In genomic region chr4:2805712-2806391, GRCh38 we compare ENCODE assay signal across 14 cellular contexts. TPM values are rescaled to one million over a fixed set of nuclear protein-coding genes. Genes with fewer than 3 reads are reported as not detected.
DNase-seq lines count a peak whose midpoint lies in the region; ATAC-seq, FAIRE-seq and TF ChIP-seq lines count a peak whose summit lies in the region.
"Had no signal": no experiment of that assay in that cellular context is flagged by ENCODE, and none has a peak within 500 bp of the region (broad histone marks: within the 10 kb centered on the region; RNA-seq: fewer than 3 reads in every experiment).

No MANE protein-coding gene starts in this region.

- TF ChIP-seq POLR2A in GM12891 (IDR thresholded peaks at IDR 0.05; ENCODE audit: low read depth, low read length) (no peak), GM12878 (IDR thresholded peaks at IDR 0.05; ENCODE audit: low read depth, low read length) (no peak), sigmoid colon (IDR thresholded peaks at IDR 0.05) (no peak)

- H3K27me3 ChIP-seq in GM12878 (replicated peaks in 1 of 2; ENCODE audit: control insufficient read depth in 2 of 2, insufficient read depth in 2 of 2, low read length in 1 of 2) (no peaks in the 10 kb centered on the region), right cardiac atrium (ENCODE audit: control insufficient read depth, insufficient read depth) (no peaks in the 10 kb centered on the region), sigmoid colon (no peaks in the 10 kb centered on the region)
- H3K27me3 ChIP-seq: tibial artery had no signal

- H3K4me3 ChIP-seq in GM12878 (no peak overlapping the region; the same call in 1 of the 2 replicates), right cardiac atrium (ENCODE audit: low read length) (no peak overlapping the region), sigmoid colon (no peak overlapping the region)
- H3K4me3 ChIP-seq: tibial artery had no signal

- POLR2A ChIA-PET in GM12878 (lab: Charles Lee): interaction anchor here (1.5 kb wide), 1 partner anchor 9 kb away, joined by 3 read pairs; no protein-coding TSS in a partner anchor

- CTCF ChIA-PET in GM12878 (lab: Yijun Ruan, JAX): interaction anchor here (0.7 kb wide), 1 partner anchor 52 kb away, joined by 3 read pairs; no protein-coding TSS in a partner anchor

- no TSS peak for BruUV-seq in GM12878 (replicated peaks; lab: Mats Ljungman, UMichigan)

- peak overlapping the region; percentile 65 for H3K4me2 ChIP-seq in GM12878 (ENCODE audit: control insufficient read depth, insufficient read depth)

- RAD21 ChIA-PET in GM12878 (lab: Charles Lee; ENCODE audit: unreplicated experiment): no interaction called here

- TF ChIP-seq EP300 in GM12878 (IDR thresholded peaks at IDR 0.05; ENCODE audit: borderline replicate concordance in 1 of 2, control insufficient read depth in 1 of 2, low read depth in 2 of 2, low read length in 2 of 2): no peak
- no peak for TF ChIP-seq EP300 in sigmoid colon (IDR thresholded peaks at IDR 0.05)

- 34% methylated on average over 18 of the region's 21 CpGs for WGBS in GM12878 (ENCODE audit: insufficient coverage, insufficient replicate concordance, low lambda C conversion rate, missing lambda C conversion rate)
- WGBS in right cardiac atrium: 41% methylated on average over 21 of the region's 21 CpGs
- 12 to 44% methylated on average over 21 of the region's 21 CpGs for WGBS in sigmoid colon, 2 donors

- H3K4me1 ChIP-seq in GM12878 (ENCODE audit: control insufficient read depth, insufficient read depth, low read length) (peaks cover 35% of the 10 kb centered on the region), right cardiac atrium (ENCODE audit: control insufficient read depth, insufficient read depth, low read length) (peaks cover 22% of the 10 kb centered on the region), sigmoid colon (peaks cover 0 to 70% (median 50%) of the 10 kb centered on the region in 4 donors)

- H2AFZ ChIP-seq in GM12878 (ENCODE audit: control insufficient read depth, low read depth, low read length): no peak overlapping the region

- H3K79me2 ChIP-seq in GM12878 (ENCODE audit: control insufficient read depth, insufficient read depth, low read length): peaks cover 22% of the 10 kb centered on the region

- TF ChIP-seq CTCF in GM12878 (IDR thresholded peaks at IDR 0.05 in 2 of 3, conservative IDR thresholded peaks at IDR 0.05 in 1 of 3; ENCODE audit: control insufficient read depth in 2 of 3, extremely low read depth in 1 of 3, insufficient read depth in 1 of 3, low read depth in 3 of 3, low read length in 3 of 3): no peak
- no peak for TF ChIP-seq CTCF in sigmoid colon (IDR thresholded peaks at IDR 0.05)

- intact Hi-C loops in GM12878 (cut with micrococcal nuclease; ENCODE audit: unreplicated experiment) (no loop called here), right cardiac atrium (cut with DNase I) (no loop called here), sigmoid colon (cut with DNase I) (no loop called here)

- peak overlapping the region; percentile 30; the same call in 1 of the 2 replicates for H3K9ac ChIP-seq in GM12878 (ENCODE audit: control insufficient read depth, insufficient read depth, low read length)

- in situ Hi-C loops in GM12878 (cut with MboI): no loop called here

- H3K27ac ChIP-seq in GM12878 (ENCODE audit: control insufficient read depth, insufficient read depth) (no peak overlapping the region), right cardiac atrium (ENCODE audit: low read length) (peak overlapping the region; percentile 28), sigmoid colon (peak overlapping the region; percentile 40 to 78 (median 56))

- no peak for TF ChIP-seq RAD21 in GM12878 (IDR thresholded peaks at IDR 0.05; ENCODE audit: insufficient read depth, low read depth, low read length)

- H4K20me1 ChIP-seq in GM12878 (ENCODE audit: control insufficient read depth, insufficient read depth): no peaks in the 10 kb centered on the region

- H3K9me3 ChIP-seq in GM12878 (replicated peaks; ENCODE audit: control insufficient read depth, insufficient read depth, low read length) (no peaks in the 10 kb centered on the region), right cardiac atrium (ENCODE audit: control insufficient read depth, low read length) (no peaks in the 10 kb centered on the region), sigmoid colon (no peaks in the 10 kb centered on the region)
- H3K9me3 ChIP-seq: tibial artery had no signal

- DNase-seq in GM12891 (ENCODE audit: insufficient read length, low spot score) (no peak), GM12878 (ENCODE audit: low read depth, low spot score) (no peak), right cardiac atrium (peak; percentile 82 to 94 (median 90)), sigmoid colon (no peak), T-helper 9 cell (no peak), NCI-H1048 (lab: John Stamatoyannopoulos, UW) (no peak), cerebellar cortex (ENCODE audit: low spot score) (no peak)
- DNase-seq: activated T-cell treated with anti-CD3 and anti-CD28 coated beads, Interleukin-2, amount 50 U/mL, for 4 hours; GDM1; NCI-H1417 treated with DMSO at 0.1 percent for 48 hours; stimulated activated CD4-positive, alpha-beta T cell treated with anti-CD3 and anti-CD28 coated beads, Interleukin-4, amount 100 ng/mL, for 4 hours had no signal

- SMC1A ChIA-PET in GM12878 (lab: Charles Lee; ENCODE audit: uncharacterized antibody, unreplicated experiment): interaction anchor here (1.1 kb wide), 1 partner anchor 39 kb away, joined by 3 read pairs; no protein-coding TSS in a partner anchor

- H3K36me3 ChIP-seq in GM12878 (ENCODE audit: control insufficient read depth in 2 of 2, insufficient read depth in 2 of 2, low read length in 1 of 2): no peaks in the 10 kb centered on the region; a peak in 2 of 4 replicates
- no peaks in the 10 kb centered on the region for H3K36me3 ChIP-seq in sigmoid colon
- H3K36me3 ChIP-seq: tibial artery had no signal

- peak; percentile 20 for FAIRE-seq in GM12891 (lab: Jason Lieb, UNC)
- FAIRE-seq in GM12878 (lab: Jason Lieb, UNC): no peak
- FAIRE-seq: colon had no signal

- ATAC-seq in GM12878 (no peak), right cardiac atrium (peak; percentile 55 to 72), GM21723 (IDR thresholded peaks at IDR 0.05; ENCODE audit: unreplicated experiment) (no peak)
- ATAC-seq: activated T-cell treated with anti-CD3 and anti-CD28 coated beads, Interleukin-2, amount 50 U/mL, for 4 hours had no signal

RNA-seq across cellular contexts. Expression of gene SH3BP2, which starts 13.0 kb away (rescaled TPM):
- 26.2 TPM for polyA plus RNA-seq in GM12891 (2012; ENCODE audit: low read depth, missing spikeins)
- total RNA-seq in GM12878 (2013; cell fraction: nucleolus; rRNA removed): 275 and 349 TPM in 2 replicates
- total RNA-seq in GM12878 (2014; rRNA removed) (35.5 and 40.9 TPM in 2 replicates), GM12878 (2014; rRNA removed; fragmentation: Illumina TruSeq; extraction: Trizol) (17.5 and 19.0 TPM in 2 replicates), GM12878 (2021) (51.1 and 61.8 TPM in 2 replicates), right cardiac atrium (10 to 100 TPM; 20.5 to 28.8 (median 26.3) TPM), sigmoid colon (10 to 100 TPM; 18.4 to 49.3 (median 24.2) TPM)
- 9.0 TPM for polyA plus RNA-seq in GM12878 (2011; ENCODE audit: low read depth)
- polyA plus RNA-seq in GM12878 (2011; rRNA removed) (18.0 and 37.1 TPM in 2 replicates), GM12878 (2014; fragmentation: Illumina TruSeq; extraction: Trizol) (7.8 and 18.3 TPM in 2 replicates), GM12878 (2014; fragmentation: Nextera tagmentation; extraction: Ambion mirVana) (1 to 10 TPM; 1.1 TPM), GM12878 (2014; rRNA removed) (54.7 and 57.8 TPM in 2 replicates), GM12878 (2016; fragmentation: Nextera tagmentation; extraction: Ambion mirVana) (10 to 100 TPM; 23.0 to 24.8 TPM), right cardiac atrium (21.7 TPM), sigmoid colon (10 to 100 TPM; 18.6 to 82.4 (median 35.6) TPM)
- 35.7 and 42.6 TPM in 2 replicates for polyA plus RNA-seq in GM12878 (2011; cell fraction: cytosol; rRNA removed)
- 270 and 290 TPM in 2 replicates for polyA plus RNA-seq in GM12878 (2011; cell fraction: nucleus; rRNA removed)
- 30.0 and 35.3 TPM in 2 replicates for polyA plus RNA-seq in GM12878 (2012)
- polyA minus RNA-seq in GM12878 (2011; rRNA and poly(A)+ RNA removed): 72.7 and 138 TPM in 2 replicates
- polyA minus RNA-seq in GM12878 (2011; cell fraction: cytosol; rRNA and poly(A)+ RNA removed): 8.9 and 18.7 TPM in 2 replicates
- polyA minus RNA-seq in GM12878 (2011; cell fraction: nucleus; rRNA and poly(A)+ RNA removed): 47.3 and 86.5 TPM in 2 replicates

RNA-seq across cellular contexts. Expression of gene ADD1, which starts 37.8 kb away (rescaled TPM):
- 112 TPM for polyA plus RNA-seq in GM12891 (2012; ENCODE audit: low read depth, missing spikeins)
- 321 and 355 TPM in 2 replicates for total RNA-seq in GM12878 (2013; cell fraction: nucleolus; rRNA removed)
- 128 and 136 TPM in 2 replicates for total RNA-seq in GM12878 (2014; rRNA removed)
- 65.6 and 70.1 TPM in 2 replicates for total RNA-seq in GM12878 (2014; rRNA removed; fragmentation: Illumina TruSeq; extraction: Trizol)
- 182 and 183 TPM in 2 replicates for total RNA-seq in GM12878 (2021)
- polyA plus RNA-seq in GM12878 (2011; ENCODE audit: low read depth): 61.6 TPM
- 75.4 and 93.5 TPM in 2 replicates for polyA plus RNA-seq in GM12878 (2011; rRNA removed)
- polyA plus RNA-seq in GM12878 (2011; cell fraction: cytosol; rRNA removed): 103 and 152 TPM in 2 replicates
- 199 and 226 TPM in 2 replicates for polyA plus RNA-seq in GM12878 (2011; cell fraction: nucleus; rRNA removed)
- polyA plus RNA-seq in GM12878 (2012): 119 and 148 TPM in 2 replicates
- polyA plus RNA-seq in GM12878 (2014; fragmentation: Illumina TruSeq; extraction: Trizol): 97.2 and 107 TPM in 2 replicates
- polyA plus RNA-seq in GM12878 (2014; fragmentation: Nextera tagmentation; extraction: Ambion mirVana): 10 to 100 TPM; 21.6 to 50.2 TPM
- 113 and 126 TPM in 2 replicates for polyA plus RNA-seq in GM12878 (2014; rRNA removed)
- 100 to 1,000 TPM; 113 to 116 TPM for polyA plus RNA-seq in GM12878 (2016; fragmentation: Nextera tagmentation; extraction: Ambion mirVana)
- 79.6 and 95.6 TPM in 2 replicates for polyA minus RNA-seq in GM12878 (2011; rRNA and poly(A)+ RNA removed)
- polyA minus RNA-seq in GM12878 (2011; cell fraction: cytosol; rRNA and poly(A)+ RNA removed): 36.4 and 43.2 TPM in 2 replicates
- 57.1 and 78.0 TPM in 2 replicates for polyA minus RNA-seq in GM12878 (2011; cell fraction: nucleus; rRNA and poly(A)+ RNA removed)
- 100 to 1,000 TPM; 215 to 256 (median 236) TPM for total RNA-seq in right cardiac atrium
- 207 TPM for polyA plus RNA-seq in right cardiac atrium
- 100 to 1,000 TPM; 166 to 378 (median 183) TPM for total RNA-seq in sigmoid colon
- 100 to 1,000 TPM; 113 to 162 (median 120) TPM for polyA plus RNA-seq in sigmoid colon

RNA-seq across cellular contexts. Expression of gene TNIP2, which starts 49.7 kb away (rescaled TPM):
- polyA plus RNA-seq in GM12891 (2012; ENCODE audit: low read depth, missing spikeins): 40.6 TPM
- total RNA-seq in GM12878 (2013; cell fraction: nucleolus; rRNA removed): 48.2 and 58.3 TPM in 2 replicates
- total RNA-seq in GM12878 (2014; rRNA removed): 55.0 and 59.8 TPM in 2 replicates
- 29.1 and 29.8 TPM in 2 replicates for total RNA-seq in GM12878 (2014; rRNA removed; fragmentation: Illumina TruSeq; extraction: Trizol)
- total RNA-seq in GM12878 (2021): 62.9 and 64.8 TPM in 2 replicates
- polyA plus RNA-seq in GM12878 (2011; ENCODE audit: low read depth): 29.9 TPM
- 27.9 and 42.0 TPM in 2 replicates for polyA plus RNA-seq in GM12878 (2011; rRNA removed)
- polyA plus RNA-seq in GM12878 (2011; cell fraction: cytosol; rRNA removed): 41.0 and 63.7 TPM in 2 replicates
- polyA plus RNA-seq in GM12878 (2011; cell fraction: nucleus; rRNA removed): 126 and 142 TPM in 2 replicates
- polyA plus RNA-seq in GM12878 (2012): 48.8 and 57.0 TPM in 2 replicates
- 7.1 and 21.4 TPM in 2 replicates for polyA plus RNA-seq in GM12878 (2014; fragmentation: Illumina TruSeq; extraction: Trizol)
- polyA plus RNA-seq in GM12878 (2014; fragmentation: Nextera tagmentation; extraction: Ambion mirVana): 1 to 10 TPM; 1.4 to 3.4 TPM
- 64.9 and 68.5 TPM in 2 replicates for polyA plus RNA-seq in GM12878 (2014; rRNA removed)
- 10 to 100 TPM; 49.1 to 59.0 TPM for polyA plus RNA-seq in GM12878 (2016; fragmentation: Nextera tagmentation; extraction: Ambion mirVana)
- polyA minus RNA-seq in GM12878 (2011; rRNA and poly(A)+ RNA removed): 19.1 and 31.1 TPM in 2 replicates
- polyA minus RNA-seq in GM12878 (2011; cell fraction: cytosol; rRNA and poly(A)+ RNA removed): 13.6 and 13.8 TPM in 2 replicates
- 17.2 and 30.8 TPM in 2 replicates for polyA minus RNA-seq in GM12878 (2011; cell fraction: nucleus; rRNA and poly(A)+ RNA removed)
- total RNA-seq in right cardiac atrium: 10 to 100 TPM; 20.2 to 28.0 (median 24.6) TPM
- polyA plus RNA-seq in right cardiac atrium: 24.9 TPM
- 10 to 100 TPM; 56.3 to 68.8 (median 66.9) TPM for total RNA-seq in sigmoid colon
- 10 to 100 TPM; 51.7 to 65.0 (median 51.8) TPM for polyA plus RNA-seq in sigmoid colon

Comparison
In these comparisons a context has a peak if more than half of its experiments do, and no peak if none do; other contexts are left out.
1. DNase-seq: peak in right cardiac atrium (3 of 3); none in GM12891 (single experiment), GM12878 (single experiment), sigmoid colon (single experiment), T-helper 9 cell (single experiment), NCI-H1048 (single experiment) and cerebellar cortex (single experiment).
2. ATAC-seq: peak in right cardiac atrium (2 of 2); none in GM12878 (single experiment) and GM21723 (single experiment).